In genomic region chr17:41666708-41667279, GRCh38 we compare ENCODE assay signal across 1 cellular context.
A peak's percentile ranks its signal among the peaks of the same experiment; 100 is the strongest.
TF ChIP-seq lines count a peak whose summit lies in the region.

No MANE protein-coding gene starts in this region.

TF ChIP-seq in IMR-90, 13 proteins besides CTCF, POLR2A, EP300 and RAD21:
- TF ChIP-seq MAZ (IDR thresholded peaks at IDR 0.05; ENCODE audit: borderline replicate concordance, low read depth, low read length) (peak; percentile 62; the same call in 1 of the 2 replicates), SMC3 (IDR thresholded peaks at IDR 0.05; ENCODE audit: low read depth, low read length) (peak; percentile 57), MAFK (IDR thresholded peaks at IDR 0.05; ENCODE audit: low read depth, low read length) (no peak)
